ENCODE assay signal across 8 cellular contexts in genomic region chr7:130831817-130832481, GRCh38.
DNase-seq lines count a peak whose midpoint lies in the region; ATAC-seq and TF ChIP-seq lines count a peak whose summit lies in the region.

No MANE protein-coding gene starts in this region.

- peak; percentile 84 for TF ChIP-seq CTCF in CD8-positive, alpha-beta T cell (IDR thresholded peaks at IDR 0.05)
- TF ChIP-seq CTCF in HFF-Myc (IDR thresholded peaks at IDR 0.05; ENCODE audit: low read depth, low read length, missing control alignments) (peak; percentile 43), RWPE2 (IDR thresholded peaks at IDR 0.05; ENCODE audit: poor library complexity, severe bottlenecking) (peak; percentile 92)

- no peak overlapping the region for H3K27ac Mint-ChIP-seq in CD8-positive, alpha-beta T cell
- H3K27ac Mint-ChIP-seq in effector memory CD8-positive, alpha-beta T cell = no peak overlapping the region

- no peak overlapping the region for H3K27ac ChIP-seq in CD8-positive, alpha-beta T cell (ENCODE audit: low read depth, low read length)
- no peak overlapping the region for H3K27ac ChIP-seq in RWPE2 (ENCODE audit: poor library complexity, severe bottlenecking)

- H3K36me3 Mint-ChIP-seq in CD8-positive, alpha-beta T cell = no peaks in the 10 kb centered on the region
- no peaks in the 10 kb centered on the region for H3K36me3 Mint-ChIP-seq in effector memory CD8-positive, alpha-beta T cell (ENCODE audit: insufficient read depth)

- H3K4me1 ChIP-seq in CD8-positive, alpha-beta T cell (ENCODE audit: insufficient read depth, low read length) = no peaks in the 10 kb centered on the region
- no peaks in the 10 kb centered on the region for H3K4me1 ChIP-seq in RWPE2 (ENCODE audit: insufficient read depth, poor library complexity, severe bottlenecking)

- H3K9me3 ChIP-seq in CD8-positive, alpha-beta T cell (ENCODE audit: low read length) = peaks cover 2% of the 10 kb centered on the region
- peaks cover 4% of the 10 kb centered on the region for H3K9me3 ChIP-seq in RWPE2 (ENCODE audit: severe bottlenecking)

- no peak overlapping the region for H3K4me3 ChIP-seq in CD8-positive, alpha-beta T cell (ENCODE audit: low read depth, low read length)
- no peak overlapping the region for H3K4me3 ChIP-seq in HFF-Myc (replicated peaks; ENCODE audit: low read depth, low read length)
- H3K4me3 ChIP-seq in RWPE2 (ENCODE audit: severe bottlenecking) = no peak overlapping the region

- H3K9me3 Mint-ChIP-seq in CD8-positive, alpha-beta T cell = peaks cover 14% of the 10 kb centered on the region
- peaks cover 1 to 10% of the 10 kb centered on the region in 2 donors for H3K9me3 Mint-ChIP-seq in effector memory CD8-positive, alpha-beta T cell

- intact Hi-C loops in CD8-positive, alpha-beta T cell (cut with DNase I, micrococcal nuclease) = loop anchor here (1.0 to 2.0 kb wide), 3 partner anchors 590 to 769 kb away; no protein-coding TSS in a partner anchor

- no peak for DNase-seq in CD8-positive, alpha-beta T cell
- DNase-seq in HFF-Myc (ENCODE audit: extremely low read depth, low read depth) = peak; percentile 57
- no peak for DNase-seq in RWPE2 (ENCODE audit: low spot score)
- peak; percentile 82 for DNase-seq in fibroblast of peridontal ligament (ENCODE audit: extremely low read depth)
- DNase-seq in retina = peak; percentile 23
- no peak for DNase-seq in effector memory CD8-positive, alpha-beta T cell
- DNase-seq in activated CD4-positive, CD25-positive, alpha-beta regulatory T cell (lab: John Stamatoyannopoulos, UW) = no peak

- no peaks in the 10 kb centered on the region for H3K27me3 Mint-ChIP-seq in CD8-positive, alpha-beta T cell (ENCODE audit: low read depth)
- H3K27me3 Mint-ChIP-seq in effector memory CD8-positive, alpha-beta T cell = peaks cover 38 to 41% of the 10 kb centered on the region in 2 donors

- H3K36me3 ChIP-seq in CD8-positive, alpha-beta T cell (ENCODE audit: insufficient read depth, low read length) = no peaks in the 10 kb centered on the region
- no peaks in the 10 kb centered on the region for H3K36me3 ChIP-seq in RWPE2 (ENCODE audit: low read depth)

- peak; percentile 42 for ATAC-seq in CD8-positive, alpha-beta T cell
- ATAC-seq in RWPE2 (ENCODE audit: low read depth) = no peak
- no peak for ATAC-seq in effector memory CD8-positive, alpha-beta T cell (replicated peaks)
- no peak for ATAC-seq in HG03521 (IDR thresholded peaks at IDR 0.05; ENCODE audit: unreplicated experiment)

- CTCF ChIA-PET in CD8-positive, alpha-beta T cell (lab: Charles Lee) = interaction anchor here (0.7 to 1.1 kb wide), 7 partner anchors 9 to 768 kb away, joined by 3 to 4 read pairs (median 3); no protein-coding TSS in a partner anchor

- H3K27me3 ChIP-seq in CD8-positive, alpha-beta T cell (ENCODE audit: insufficient read depth, low read length) = no peaks in the 10 kb centered on the region
- no peaks in the 10 kb centered on the region for H3K27me3 ChIP-seq in RWPE2 (ENCODE audit: insufficient read depth, poor library complexity, severe bottlenecking)

- no peaks in the 10 kb centered on the region for H3K4me1 Mint-ChIP-seq in CD8-positive, alpha-beta T cell (ENCODE audit: low read depth)
- H3K4me1 Mint-ChIP-seq in effector memory CD8-positive, alpha-beta T cell (ENCODE audit: low read depth in 2 of 2) = no peaks in the 10 kb centered on the region

- POLR2A ChIA-PET in CD8-positive, alpha-beta T cell (lab: Charles Lee) = no interaction called here

- no peak overlapping the region for H3K4me3 Mint-ChIP-seq in CD8-positive, alpha-beta T cell
- no peak overlapping the region for H3K4me3 Mint-ChIP-seq in effector memory CD8-positive, alpha-beta T cell

Comparison
In these comparisons a context has a peak if more than half of its experiments do, and no peak if none do; other contexts are left out.
1. DNase-seq: peak in HFF-Myc (single experiment), fibroblast of peridontal ligament (single experiment) and retina (single experiment); none in CD8-positive, alpha-beta T cell (0 of 7), RWPE2 (single experiment), effector memory CD8-positive, alpha-beta T cell (0 of 3) and activated CD4-positive, CD25-positive, alpha-beta regulatory T cell (0 of 4).
2. Peak in every context shown above with its lines, with median percentiles within 50 percentile points of each other: CTCF ChIP-seq.